ENCODE assay signal across 19 cellular contexts in the genomic region with DNA sequence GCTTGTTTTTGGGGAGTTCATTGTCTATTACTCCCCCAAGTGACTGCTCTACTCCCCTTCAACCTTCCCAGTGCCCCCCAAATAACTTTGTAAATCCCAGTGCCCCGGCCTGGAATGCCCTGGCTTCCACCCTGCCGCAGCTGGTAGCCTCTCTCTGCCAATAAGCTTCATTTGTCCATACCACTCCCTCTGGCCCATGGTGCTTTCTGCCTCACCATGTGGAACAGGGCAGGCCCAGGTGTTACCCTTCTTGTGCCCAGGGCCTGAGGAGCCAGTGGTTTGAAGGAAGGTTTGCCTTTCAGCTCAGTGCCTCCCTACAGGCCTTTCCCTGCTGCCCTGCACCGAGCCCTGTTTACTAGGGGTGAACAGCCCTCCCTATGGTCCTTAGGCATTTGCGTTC.
DNase-seq lines count a peak whose midpoint lies in the region; ATAC-seq and TF ChIP-seq lines count a peak whose summit lies in the region.
"Had no signal": no experiment of that assay in that cellular context is flagged by ENCODE, and none has a peak within 500 bp of the region (broad histone marks: within the 10 kb centered on the region; RNA-seq: fewer than 3 reads in every experiment).

No MANE protein-coding gene starts in this region.

- H3K4me3 Mint-ChIP-seq in activated naive CD4-positive, alpha-beta T cell treated with anti-CD3 and anti-CD28 coated beads, Interleukin-2, amount 50 U/mL, for 24 hours: no peak overlapping the region
- no peak overlapping the region for H3K4me3 Mint-ChIP-seq in activated CD4-positive, alpha-beta T cell treated with anti-CD3 and anti-CD28 coated beads, Interleukin-2, amount 10 ng/mL, durations not matched to agents 24 days and 14 days
- H3K4me3 Mint-ChIP-seq: CD4-positive, alpha-beta memory T cell; IgD-negative memory B cell had no signal

- ATAC-seq in Panc1 (peak; percentile 33; the same call in 1 of the 2 replicates), GM21619 (IDR thresholded peaks at IDR 0.05; ENCODE audit: unreplicated experiment) (no peak)
- peak; percentile 14 for ATAC-seq in stimulated activated naive CD8-positive, alpha-beta T cell treated with anti-CD3 and anti-CD28 coated beads, Interleukin-15, Interleukin-2, amounts not matched to agents 100 U/mL and 50 U/mL, for 24 hours

- H3K4me1 ChIP-seq in Panc1 (ENCODE audit: control insufficient read depth, insufficient read depth, low read length) (no peaks in the 10 kb centered on the region), iPS-15b (ENCODE audit: control insufficient read depth, insufficient read depth, low read length) (peaks cover 12% of the 10 kb centered on the region), colonic mucosa (no peaks in the 10 kb centered on the region)
- H3K4me1 ChIP-seq: BE2C had no signal

- no TSS peak for BruUV-seq in Panc1 (replicated peaks; lab: Mats Ljungman, UMichigan)

- CTCF ChIA-PET in Panc1 (lab: Charles Lee): no interaction called here

- H3K9ac ChIP-seq in iPS-15b (ENCODE audit: low read depth, low read length): peak overlapping the region; percentile 37
- no peak overlapping the region for H3K9ac ChIP-seq in colonic mucosa (ENCODE audit: low read depth in 2 of 2, low read length in 2 of 2)

- peaks cover 19% of the 10 kb centered on the region for H3K36me3 Mint-ChIP-seq in activated naive CD4-positive, alpha-beta T cell treated with anti-CD3 and anti-CD28 coated beads, Interleukin-2, amount 50 U/mL, for 24 hours
- peaks cover 26% of the 10 kb centered on the region for H3K36me3 Mint-ChIP-seq in activated CD4-positive, alpha-beta T cell treated with anti-CD3 and anti-CD28 coated beads, Interleukin-2, amount 10 ng/mL, durations not matched to agents 24 days and 14 days (ENCODE audit: low read depth)

- peaks cover 2% of the 10 kb centered on the region for H3K27me3 Mint-ChIP-seq in activated naive CD4-positive, alpha-beta T cell treated with anti-CD3 and anti-CD28 coated beads, Interleukin-2, amount 50 U/mL, for 24 hours
- peaks cover 4% of the 10 kb centered on the region for H3K27me3 Mint-ChIP-seq in activated CD4-positive, alpha-beta T cell treated with anti-CD3 and anti-CD28 coated beads, Interleukin-2, amount 10 ng/mL, durations not matched to agents 24 days and 14 days
- H3K27me3 Mint-ChIP-seq: CD4-positive, alpha-beta memory T cell had no signal

- H3K4me3 ChIP-seq in Panc1 (ENCODE audit: low read depth in 2 of 2, low read length in 2 of 2): no peak overlapping the region
- H3K4me3 ChIP-seq in iPS-15b (ENCODE audit: low read depth, low read length): no peak overlapping the region
- H3K4me3 ChIP-seq in colonic mucosa: no peak overlapping the region
- H3K4me3 ChIP-seq: SJCRH30 had no signal

- intact Hi-C loops in Panc1 (cut with micrococcal nuclease; ENCODE audit: unreplicated experiment): no loop called here
- intact Hi-C loops in colonic mucosa (cut with DNase I): no loop called here
- intact Hi-C loops in activated CD4-positive, alpha-beta T cell treated with anti-CD3 and anti-CD28 coated beads, Interleukin-2, amount 10 ng/mL, durations not matched to agents 24 days and 14 days (cut with micrococcal nuclease): loop anchor here (10.0 kb wide), 1 partner anchor 62 kb away; no protein-coding TSS in a partner anchor

- no peaks in the 10 kb centered on the region for H3K27me3 ChIP-seq in Panc1 (ENCODE audit: control insufficient read depth, insufficient read depth, low read length)
- no peaks in the 10 kb centered on the region for H3K27me3 ChIP-seq in iPS-15b (ENCODE audit: control insufficient read depth, insufficient read depth, low read length)
- H3K27me3 ChIP-seq in colonic mucosa: no peaks in the 10 kb centered on the region
- H3K27me3 ChIP-seq: BE2C, SJCRH30 had no signal

- H3K27ac Mint-ChIP-seq in activated naive CD4-positive, alpha-beta T cell treated with anti-CD3 and anti-CD28 coated beads, Interleukin-2, amount 50 U/mL, for 24 hours: peak overlapping the region; percentile 51
- no peak overlapping the region for H3K27ac Mint-ChIP-seq in activated CD4-positive, alpha-beta T cell treated with anti-CD3 and anti-CD28 coated beads, Interleukin-2, amount 10 ng/mL, durations not matched to agents 24 days and 14 days
- H3K27ac Mint-ChIP-seq: IgD-negative memory B cell had no signal

- in situ Hi-C loops in Panc1 (cut with HindIII; ENCODE audit: low pct_unique_long_range_greater_than_20kb, low sequenced_read_pairs): no loop called here

- H3K4me1 Mint-ChIP-seq in activated naive CD4-positive, alpha-beta T cell treated with anti-CD3 and anti-CD28 coated beads, Interleukin-2, amount 50 U/mL, for 24 hours: peaks cover 5% of the 10 kb centered on the region
- peaks cover 9% of the 10 kb centered on the region for H3K4me1 Mint-ChIP-seq in activated CD4-positive, alpha-beta T cell treated with anti-CD3 and anti-CD28 coated beads, Interleukin-2, amount 10 ng/mL, durations not matched to agents 24 days and 14 days
- H3K4me1 Mint-ChIP-seq: IgD-negative memory B cell had no signal

- H3K9me3 Mint-ChIP-seq in activated naive CD4-positive, alpha-beta T cell treated with anti-CD3 and anti-CD28 coated beads, Interleukin-2, amount 50 U/mL, for 24 hours: peaks cover 7% of the 10 kb centered on the region
- no peaks in the 10 kb centered on the region for H3K9me3 Mint-ChIP-seq in activated CD4-positive, alpha-beta T cell treated with anti-CD3 and anti-CD28 coated beads, Interleukin-2, amount 10 ng/mL, durations not matched to agents 24 days and 14 days

- no peaks in the 10 kb centered on the region for H3K9me3 ChIP-seq in Panc1 (ENCODE audit: control insufficient read depth, insufficient read depth, low read depth, low read length)
- H3K9me3 ChIP-seq in iPS-15b (ENCODE audit: control insufficient read depth, insufficient read depth, low read length): no peaks in the 10 kb centered on the region
- no peaks in the 10 kb centered on the region for H3K9me3 ChIP-seq in colonic mucosa
- H3K9me3 ChIP-seq: BE2C had no signal

- DNase-seq in activated naive CD4-positive, alpha-beta T cell treated with anti-CD3 and anti-CD28 coated beads, Interleukin-2, amount 50 U/mL, for 16 hours: no peak
- DNase-seq in Panc1 (ENCODE audit: low read depth, low spot score) (no peak), colonic mucosa (no peak)
- no peak for DNase-seq in stimulated activated naive CD8-positive, alpha-beta T cell treated with anti-CD3 and anti-CD28 coated beads, Interleukin-15, Interleukin-2, amounts not matched to agents 100 U/mL and 50 U/mL, for 24 hours
- no peak for DNase-seq in activated CD4-positive, alpha-beta T cell treated with anti-CD3 and anti-CD28 coated beads, Interleukin-2, amount 10 ng/mL, durations not matched to agents 24 days and 14 days
- DNase-seq: BE2C; CD4-positive, alpha-beta memory T cell; DMS79; MV-4-11; NCI-H187 treated with DMSO at 0.1 percent for 48 hours; NCI-H345; NCI-H526; RPMI8226 had no signal

- H3K27ac ChIP-seq in Panc1 (ENCODE audit: low read length) (no peak overlapping the region), colonic mucosa (no peak overlapping the region)
- H3K27ac ChIP-seq: 22Rv1, SJCRH30 had no signal

- TF ChIP-seq CTCF in Panc1 (IDR thresholded peaks at IDR 0.05) (no peak), colonic mucosa (IDR thresholded peaks at IDR 0.05) (no peak)

- POLR2A ChIA-PET in Panc1 (lab: Charles Lee): no interaction called here

- H3K36me3 ChIP-seq in Panc1 (ENCODE audit: control insufficient read depth, insufficient read depth, low read length) (no peaks in the 10 kb centered on the region), iPS-15b (ENCODE audit: control insufficient read depth, insufficient read depth, low read length) (peaks cover 15% of the 10 kb centered on the region), colonic mucosa (no peaks in the 10 kb centered on the region)
